25 cellular contexts compared by ENCODE assay signal in the genomic region with DNA sequence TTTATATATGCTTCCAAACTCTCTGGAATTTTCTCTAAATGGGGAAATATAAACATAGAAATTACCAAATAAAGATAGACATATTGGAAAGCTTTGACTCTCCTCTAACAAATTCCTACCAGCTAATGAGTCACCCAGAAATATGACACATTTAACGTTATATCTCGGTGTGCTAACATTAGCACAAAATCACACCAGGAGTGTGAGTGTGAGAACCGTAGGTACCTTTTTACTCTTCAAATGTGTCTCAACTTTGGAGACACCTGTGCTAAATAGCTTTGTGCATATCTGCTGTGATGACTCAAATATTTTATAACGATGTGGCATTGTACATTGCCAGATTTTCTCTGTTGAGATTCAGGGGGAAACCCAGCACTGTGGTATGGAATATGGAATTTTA.
A peak's percentile ranks its signal among the peaks of the same experiment; 100 is the strongest.
DNase-seq lines count a peak whose midpoint lies in the region; ATAC-seq and TF ChIP-seq lines count a peak whose summit lies in the region.
"Had no signal": no experiment of that assay in that cellular context is flagged by ENCODE, and none has a peak within 500 bp of the region (broad histone marks: within the 10 kb centered on the region; RNA-seq: fewer than 3 reads in every experiment).

No MANE protein-coding gene starts in this region.

- H3K27ac ChIP-seq in RWPE2 (ENCODE audit: poor library complexity, severe bottlenecking): peak overlapping the region; percentile 86
- no peak overlapping the region for H3K27ac ChIP-seq in upper lobe of right lung
- H3K27ac ChIP-seq: BLaER1 treated with 17β-estradiol and CSF1 and Interleukin-3, amounts not matched to agents 10 nM and 100 nM; HL-60; Peyer's patch; SJSA1 had no signal

- H3K27me3 ChIP-seq in RWPE2 (ENCODE audit: insufficient read depth, poor library complexity, severe bottlenecking): no peaks in the 10 kb centered on the region
- no peaks in the 10 kb centered on the region for H3K27me3 ChIP-seq in upper lobe of right lung
- H3K27me3 ChIP-seq: BLaER1 treated with 17β-estradiol and CSF1 and Interleukin-3, amounts not matched to agents 10 nM and 100 nM; Peyer's patch; SJSA1 had no signal

- no peaks in the 10 kb centered on the region for H3K9me3 ChIP-seq in RWPE2 (ENCODE audit: severe bottlenecking)
- no peaks in the 10 kb centered on the region for H3K9me3 ChIP-seq in upper lobe of right lung
- H3K9me3 ChIP-seq: Peyer's patch had no signal

- no peak for TF ChIP-seq CTCF in RWPE2 (IDR thresholded peaks at IDR 0.05; ENCODE audit: poor library complexity, severe bottlenecking)
- TF ChIP-seq CTCF in upper lobe of right lung (IDR thresholded peaks at IDR 0.05): no peak

- H3K4me1 ChIP-seq in RWPE2 (ENCODE audit: insufficient read depth, poor library complexity, severe bottlenecking) (peaks cover 48% of the 10 kb centered on the region), upper lobe of right lung (no peaks in the 10 kb centered on the region)
- H3K4me1 ChIP-seq: BLaER1 treated with 17β-estradiol and CSF1 and Interleukin-3, amounts not matched to agents 10 nM and 100 nM; Peyer's patch; SJSA1 had no signal

- no peaks in the 10 kb centered on the region for H3K36me3 Mint-ChIP-seq in activated T-cell treated with anti-CD3 and anti-CD28 coated beads, Interleukin-2, amount 50 U/mL, for 4 hours (ENCODE audit: insufficient read depth)
- H3K36me3 Mint-ChIP-seq: CD4-positive, alpha-beta memory T cell had no signal

- H3K36me3 ChIP-seq in RWPE2 (ENCODE audit: low read depth) (peaks cover 14% of the 10 kb centered on the region), upper lobe of right lung (no peaks in the 10 kb centered on the region)
- H3K36me3 ChIP-seq: BLaER1 treated with 17β-estradiol and CSF1 and Interleukin-3, amounts not matched to agents 10 nM and 100 nM; Peyer's patch; SJSA1 had no signal

- H3K9me3 Mint-ChIP-seq in activated T-cell treated with anti-CD3 and anti-CD28 coated beads, Interleukin-2, amount 50 U/mL, for 4 hours: peaks cover 6% of the 10 kb centered on the region

- H3K27me3 Mint-ChIP-seq in activated T-cell treated with anti-CD3 and anti-CD28 coated beads, Interleukin-2, amount 50 U/mL, for 4 hours (ENCODE audit: low read depth): no peaks in the 10 kb centered on the region
- H3K27me3 Mint-ChIP-seq: CD4-positive, alpha-beta memory T cell had no signal

- no peak overlapping the region for H3K4me3 Mint-ChIP-seq in activated T-cell treated with anti-CD3 and anti-CD28 coated beads, Interleukin-2, amount 50 U/mL, for 4 hours
- H3K4me3 Mint-ChIP-seq: CD4-positive, alpha-beta memory T cell had no signal

- DNase-seq in EH (ENCODE audit: low read depth) (peak; percentile 28), HT1080 (ENCODE audit: low read depth) (peak; percentile 43), RWPE2 (ENCODE audit: low spot score) (no peak), iris pigment epithelial cell (ENCODE audit: low read depth) (peak; percentile 54), upper lobe of right lung (no peak)
- no peak for DNase-seq in stimulated activated CD8-positive, alpha-beta memory T cell treated with anti-CD3 and anti-CD28 coated beads, Interleukin-4, amount 100 ng/mL, for 48 hours
- DNase-seq in activated T-cell treated with anti-CD3 and anti-CD28 coated beads, Interleukin-2, amount 50 U/mL, for 4 hours: no peak
- DNase-seq: ACHN; CD4-positive, alpha-beta memory T cell; DMS153; GF-D8; GOT3; KG1; NCI-H1105; NCI-H146; NCI-H2029; NCI-H2227 treated with DMSO at 0.1 percent for 48 hours; NCI-H524; NCI-H774; NK-92 treated with Interleukin-12 subunit alpha and Interleukin-12 subunit beta, amount 100 ng/mL, for 24 hours; Peyer's patch had no signal

- H3K4me1 Mint-ChIP-seq in activated T-cell treated with anti-CD3 and anti-CD28 coated beads, Interleukin-2, amount 50 U/mL, for 4 hours (ENCODE audit: low read depth): no peaks in the 10 kb centered on the region
- H3K4me1 Mint-ChIP-seq: CD4-positive, alpha-beta memory T cell had no signal

- ATAC-seq in RWPE2 (ENCODE audit: low read depth) (peak; percentile 45; the same call in 2 of the 3 replicates), upper lobe of right lung (no peak)
- ATAC-seq in activated T-cell treated with anti-CD3 and anti-CD28 coated beads, Interleukin-2, amount 50 U/mL, for 4 hours: no peak
- ATAC-seq: Right ventricle myocardium inferior had no signal

- intact Hi-C loops in upper lobe of right lung (cut with DNase I): no loop called here

- H3K4me3 ChIP-seq in RWPE2 (ENCODE audit: severe bottlenecking) (no peak overlapping the region), upper lobe of right lung (no peak overlapping the region)
- H3K4me3 ChIP-seq: BLaER1 treated with 17β-estradiol and CSF1 and Interleukin-3, amounts not matched to agents 10 nM and 100 nM; Peyer's patch; SJSA1 had no signal

Comparison
In these comparisons a context has a peak if more than half of its experiments do, and no peak if none do; other contexts are left out.
1. DNase-seq: peak in EH (single experiment), HT1080 (single experiment) and iris pigment epithelial cell (single experiment); none in RWPE2 (single experiment), stimulated activated CD8-positive, alpha-beta memory T cell treated with anti-CD3 and anti-CD28 coated beads, Interleukin-4, amount 100 ng/mL, for 48 hours (single experiment), upper lobe of right lung (single experiment) and activated T-cell treated with anti-CD3 and anti-CD28 coated beads, Interleukin-2, amount 50 U/mL, for 4 hours (single experiment).